Comparison of ENCODE assay signal across 17 cellular contexts in genomic region chr2:36499128-36499820, GRCh38.
DNase-seq lines count a peak whose midpoint lies in the region; ATAC-seq and TF ChIP-seq lines count a peak whose summit lies in the region.
"Had no signal": no experiment of that assay in that cellular context is flagged by ENCODE, and none has a peak within 500 bp of the region (broad histone marks: within the 10 kb centered on the region; RNA-seq: fewer than 3 reads in every experiment).

No MANE protein-coding gene starts in this region.

- H3K27ac ChIP-seq in mesenchymal stem cell (ENCODE audit: low read length, poor library complexity, severe bottlenecking), result no peak overlapping the region
- peak overlapping the region in 1 of 3 donors; percentile 4 for H3K27ac ChIP-seq in thyroid gland
- H3K27ac ChIP-seq: BLaER1 had no signal

- H3K9me3 ChIP-seq in mesenchymal stem cell (ENCODE audit: control insufficient read depth, low read length) (no peaks in the 10 kb centered on the region), thyroid gland (no peaks in the 10 kb centered on the region)
- H3K9me3 ChIP-seq: BLaER1 had no signal

- no peak overlapping the region for H2AK5ac ChIP-seq in mesenchymal stem cell (ENCODE audit: low read length, severe bottlenecking)

- no peak overlapping the region for H2BK120ac ChIP-seq in mesenchymal stem cell (ENCODE audit: low read depth, low read length)

- TF ChIP-seq POLR2A in thyroid gland (IDR thresholded peaks at IDR 0.05), result no peak

- no peak overlapping the region for H3K9ac ChIP-seq in mesenchymal stem cell (ENCODE audit: low read length)
- H3K9ac ChIP-seq: BLaER1 had no signal

- H3K4me2 ChIP-seq in mesenchymal stem cell (ENCODE audit: low read length, poor library complexity, severe bottlenecking), result no peak overlapping the region
- H3K4me2 ChIP-seq: BLaER1, GM23338 had no signal

- no peak overlapping the region for H2BK5ac ChIP-seq in mesenchymal stem cell (ENCODE audit: low read depth, low read length, poor library complexity, severe bottlenecking)

- 97% methylated on average over 5 of the region's 6 CpGs for WGBS in mesenchymal stem cell
- 62 to 64% methylated on average over 6 of the region's 6 CpGs for WGBS in thyroid gland, 2 donors

- TF ChIP-seq CTCF in HFFc6 (IDR thresholded peaks at IDR 0.05) (0 out of 2 replicates have a peak, but pooled peaks have one; percentile 11), thyroid gland (IDR thresholded peaks at IDR 0.05) (no peak), natural killer cell (IDR thresholded peaks at IDR 0.05) (no peak)

- H3K27ac Mint-ChIP-seq in HFFc6 (peak overlapping the region; percentile 76), natural killer cell (no peak overlapping the region)
- no peak overlapping the region for H3K27ac Mint-ChIP-seq in stimulated activated effector memory CD8-positive, alpha-beta T cell treated with anti-CD3 and anti-CD28 coated beads, Interleukin-12 subunit alpha, Interleukin-12 subunit beta, amount 100 ng/mL, for 72 hours
- no peak overlapping the region for H3K27ac Mint-ChIP-seq in activated CD8-positive, alpha-beta T cell treated with anti-CD3 and anti-CD28 coated beads, Interleukin-2, amount 10 ng/mL, durations not matched to agents 7 days and 5 days
- H3K27ac Mint-ChIP-seq: CD4-positive, CD25-positive, alpha-beta regulatory T cell; GM23338; IgD-negative memory B cell had no signal

- no peak overlapping the region for H3K14ac ChIP-seq in mesenchymal stem cell (ENCODE audit: low read length in 2 of 2)

- H3K18ac ChIP-seq in mesenchymal stem cell (ENCODE audit: low read depth in 1 of 2, low read length in 2 of 2), result no peak overlapping the region

- H3K4me1 ChIP-seq in mesenchymal stem cell (ENCODE audit: control insufficient read depth, insufficient read depth, low read depth, low read length), result no peaks in the 10 kb centered on the region
- peaks cover 0 to 14% of the 10 kb centered on the region in 2 donors for H3K4me1 ChIP-seq in thyroid gland
- H3K4me1 ChIP-seq: BLaER1 had no signal

- no peaks in the 10 kb centered on the region for H3K27me3 ChIP-seq in mesenchymal stem cell (ENCODE audit: control insufficient read depth in 1 of 2, insufficient read depth in 1 of 2, low read length in 2 of 2)
- no peaks in the 10 kb centered on the region for H3K27me3 ChIP-seq in thyroid gland
- H3K27me3 ChIP-seq: BLaER1 had no signal

- CTCF ChIA-PET in activated CD8-positive, alpha-beta T cell treated with anti-CD3 and anti-CD28 coated beads, Interleukin-2, amount 10 ng/mL, durations not matched to agents 7 days and 5 days (lab: Charles Lee), result no interaction called here

- peak overlapping the region; percentile 19 for H4K8ac ChIP-seq in mesenchymal stem cell (ENCODE audit: low read length)

- POLR2A ChIA-PET in activated CD8-positive, alpha-beta T cell treated with anti-CD3 and anti-CD28 coated beads, Interleukin-2, amount 10 ng/mL, durations not matched to agents 7 days and 5 days (lab: Charles Lee), result no interaction called here

- H2BK12ac ChIP-seq in mesenchymal stem cell (ENCODE audit: low read length in 2 of 2), result no peak overlapping the region

- peaks cover 50% of the 10 kb centered on the region for H3K27me3 Mint-ChIP-seq in HFFc6 (ENCODE audit: insufficient read depth)
- H3K27me3 Mint-ChIP-seq in natural killer cell (ENCODE audit: low read depth in 2 of 2), result no peaks in the 10 kb centered on the region
- H3K27me3 Mint-ChIP-seq in activated CD8-positive, alpha-beta T cell treated with anti-CD3 and anti-CD28 coated beads, Interleukin-2, amount 10 ng/mL, durations not matched to agents 7 days and 5 days (ENCODE audit: low read depth), result peaks cover 2% of the 10 kb centered on the region
- H3K27me3 Mint-ChIP-seq: CD4-positive, CD25-positive, alpha-beta regulatory T cell; IgD-negative memory B cell had no signal

- no peak overlapping the region for H3K4ac ChIP-seq in mesenchymal stem cell (ENCODE audit: low read depth in 1 of 2, low read length in 2 of 2)

- no peak overlapping the region for H2AFZ ChIP-seq in mesenchymal stem cell (ENCODE audit: low read depth, low read length)
- H2AFZ ChIP-seq: GM23338 had no signal

- H3K4me3 ChIP-seq in mesenchymal stem cell (ENCODE audit: insufficient read depth in 1 of 2, low read depth in 1 of 2, low read length in 2 of 2) (no peak overlapping the region), thyroid gland (replicated peaks in 1 of 3) (no peak overlapping the region)
- H3K4me3 ChIP-seq: BLaER1, GM23338 had no signal

- peaks cover 16 to 66% of the 10 kb centered on the region in 2 experiments for H3K36me3 ChIP-seq in mesenchymal stem cell (ENCODE audit: control insufficient read depth in 1 of 2, insufficient read depth in 2 of 2, low read depth in 1 of 2, low read length in 2 of 2)
- peaks cover 0 to 3% of the 10 kb centered on the region in 2 donors for H3K36me3 ChIP-seq in thyroid gland

- peaks cover 89% of the 10 kb centered on the region for H3K4me1 Mint-ChIP-seq in HFFc6 (ENCODE audit: low read depth)
- no peaks in the 10 kb centered on the region for H3K4me1 Mint-ChIP-seq in natural killer cell
- no peaks in the 10 kb centered on the region for H3K4me1 Mint-ChIP-seq in stimulated activated effector memory CD8-positive, alpha-beta T cell treated with anti-CD3 and anti-CD28 coated beads, Interleukin-12 subunit alpha, Interleukin-12 subunit beta, amount 100 ng/mL, for 72 hours
- no peaks in the 10 kb centered on the region for H3K4me1 Mint-ChIP-seq in activated CD8-positive, alpha-beta T cell treated with anti-CD3 and anti-CD28 coated beads, Interleukin-2, amount 10 ng/mL, durations not matched to agents 7 days and 5 days (ENCODE audit: low read depth)
- H3K4me1 Mint-ChIP-seq: CD4-positive, CD25-positive, alpha-beta regulatory T cell; IgD-negative memory B cell had no signal

- H3K36me3 Mint-ChIP-seq in HFFc6 (ENCODE audit: low read depth) (peaks cover 78% of the 10 kb centered on the region), natural killer cell (no peaks in the 10 kb centered on the region)
- H3K36me3 Mint-ChIP-seq in stimulated activated effector memory CD8-positive, alpha-beta T cell treated with anti-CD3 and anti-CD28 coated beads, Interleukin-12 subunit alpha, Interleukin-12 subunit beta, amount 100 ng/mL, for 72 hours, result peaks cover 29% of the 10 kb centered on the region
- H3K36me3 Mint-ChIP-seq in activated CD8-positive, alpha-beta T cell treated with anti-CD3 and anti-CD28 coated beads, Interleukin-2, amount 10 ng/mL, durations not matched to agents 7 days and 5 days (ENCODE audit: low read depth), result no peaks in the 10 kb centered on the region
- H3K36me3 Mint-ChIP-seq: CD4-positive, CD25-positive, alpha-beta regulatory T cell had no signal

- H2BK15ac ChIP-seq in mesenchymal stem cell (ENCODE audit: low read depth, poor library complexity, severe bottlenecking), result no peak overlapping the region

- peaks cover 26% of the 10 kb centered on the region for H3K9me3 Mint-ChIP-seq in HFFc6
- H3K9me3 Mint-ChIP-seq in natural killer cell, result no peaks in the 10 kb centered on the region
- no peaks in the 10 kb centered on the region for H3K9me3 Mint-ChIP-seq in stimulated activated effector memory CD8-positive, alpha-beta T cell treated with anti-CD3 and anti-CD28 coated beads, Interleukin-12 subunit alpha, Interleukin-12 subunit beta, amount 100 ng/mL, for 72 hours
- H3K9me3 Mint-ChIP-seq in activated CD8-positive, alpha-beta T cell treated with anti-CD3 and anti-CD28 coated beads, Interleukin-2, amount 10 ng/mL, durations not matched to agents 7 days and 5 days (ENCODE audit: insufficient read depth), result no peaks in the 10 kb centered on the region
- H3K9me3 Mint-ChIP-seq: CD4-positive, CD25-positive, alpha-beta regulatory T cell; GM23338; IgD-negative memory B cell had no signal

- intact Hi-C loops in thyroid gland (cut with DNase I) (no loop called here), natural killer cell (cut with micrococcal nuclease) (no loop called here)

- peaks cover 9% of the 10 kb centered on the region for H3K79me1 ChIP-seq in mesenchymal stem cell (replicated peaks; ENCODE audit: low read length, poor library complexity, severe bottlenecking)

- H4K91ac ChIP-seq in mesenchymal stem cell (ENCODE audit: low read length), result no peak overlapping the region

- H3K23ac ChIP-seq in mesenchymal stem cell (ENCODE audit: low read length in 2 of 2), result no peak overlapping the region

- ATAC-seq in SK-N-SH treated with all-trans-retinoic acid at 6 μM for 48 hours (peak; percentile 5; the same call in 1 of the 3 replicates), natural killer cell (no peak), HG03095 (IDR thresholded peaks at IDR 0.05; ENCODE audit: unreplicated experiment) (no peak)
- no peak for ATAC-seq in stimulated activated effector memory CD8-positive, alpha-beta T cell treated with anti-CD3 and anti-CD28 coated beads, Interleukin-12 subunit alpha, Interleukin-12 subunit beta, amount 100 ng/mL, for 72 hours
- ATAC-seq in activated CD8-positive, alpha-beta T cell treated with anti-CD3 and anti-CD28 coated beads, Interleukin-2, amount 10 ng/mL, durations not matched to agents 7 days and 5 days, result no peak
- ATAC-seq: GM23338 had no signal

- H3K4me3 Mint-ChIP-seq in HFFc6 (peak overlapping the region; percentile 43), natural killer cell (no peak overlapping the region)
- H3K4me3 Mint-ChIP-seq in stimulated activated effector memory CD8-positive, alpha-beta T cell treated with anti-CD3 and anti-CD28 coated beads, Interleukin-12 subunit alpha, Interleukin-12 subunit beta, amount 100 ng/mL, for 72 hours, result no peak overlapping the region
- H3K4me3 Mint-ChIP-seq in activated CD8-positive, alpha-beta T cell treated with anti-CD3 and anti-CD28 coated beads, Interleukin-2, amount 10 ng/mL, durations not matched to agents 7 days and 5 days, result no peak overlapping the region
- H3K4me3 Mint-ChIP-seq: CD4-positive, CD25-positive, alpha-beta regulatory T cell; GM23338; IgD-negative memory B cell had no signal

- DNase-seq in HFFc6, result no peak
- no peak for DNase-seq in mesenchymal stem cell
- DNase-seq in thyroid gland, result peak; percentile 68 to 73
- DNase-seq in natural killer cell, result no peak
- DNase-seq in stimulated activated effector memory CD8-positive, alpha-beta T cell treated with anti-CD3 and anti-CD28 coated beads, Interleukin-12 subunit alpha, Interleukin-12 subunit beta, amount 100 ng/mL, for 72 hours (ENCODE audit: low spot score in 2 of 2), result no peak
- no peak for DNase-seq in activated CD8-positive, alpha-beta T cell treated with anti-CD3 and anti-CD28 coated beads, Interleukin-2, amount 10 ng/mL, durations not matched to agents 7 days and 5 days
- DNase-seq: Calu3; CD4-positive, CD25-positive, alpha-beta regulatory T cell; DMS 273 treated with DMSO at 0.1 percent for 48 hours; DMS79 treated with DMSO at 0.1 percent for 48 hours; EL; H7 had no signal

Comparison
In these comparisons a context has a peak if more than half of its experiments do, and no peak if none do; other contexts are left out.
1. DNase-seq: peak in thyroid gland (2 of 2); none in HFFc6 (single experiment), mesenchymal stem cell (single experiment), natural killer cell (single experiment), stimulated activated effector memory CD8-positive, alpha-beta T cell treated with anti-CD3 and anti-CD28 coated beads, Interleukin-12 subunit alpha, Interleukin-12 subunit beta, amount 100 ng/mL, for 72 hours (0 of 2) and activated CD8-positive, alpha-beta T cell treated with anti-CD3 and anti-CD28 coated beads, Interleukin-2, amount 10 ng/mL, durations not matched to agents 7 days and 5 days (single experiment).